28 cellular contexts compared by ENCODE assay signal in the genomic region with DNA sequence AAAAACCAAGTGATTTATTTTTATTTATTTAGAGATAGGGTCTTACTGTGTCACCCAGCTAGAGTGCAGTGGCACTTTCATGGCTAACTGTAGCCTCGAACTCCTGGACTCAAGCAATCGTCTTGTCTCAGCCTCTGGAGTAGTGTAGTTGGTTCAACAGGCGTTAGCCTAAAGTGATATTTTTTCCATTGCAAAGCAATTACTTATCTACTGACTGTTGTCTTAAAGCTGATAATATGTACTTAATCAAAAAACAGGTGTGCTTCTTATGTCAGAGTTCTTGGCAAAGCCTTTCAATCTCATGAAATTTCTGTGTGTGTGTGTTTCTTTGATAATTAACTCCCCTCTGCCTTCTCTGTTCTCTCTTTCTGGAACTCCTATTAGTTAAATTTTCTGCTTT.
"Had no signal": no experiment of that assay in that cellular context is flagged by ENCODE, and none has a peak within 500 bp of the region (broad histone marks: within the 10 kb centered on the region; RNA-seq: fewer than 3 reads in every experiment).

No MANE protein-coding gene starts in this region.

- H3K36me3 ChIP-seq: esophagus muscularis mucosa, gastroesophageal sphincter, heart left ventricle, left lung, sigmoid colon, thoracic aorta, tibial nerve, upper lobe of left lung had no signal

- H3K27me3 ChIP-seq: esophagus muscularis mucosa, foreskin keratinocyte, gastroesophageal sphincter, heart left ventricle, left lung, tibial nerve, upper lobe of left lung had no signal

- H3K4me3 Mint-ChIP-seq: naive thymus-derived CD8-positive, alpha-beta T cell; nephron progenitor cell; stimulated activated effector memory CD8-positive, alpha-beta T cell treated with anti-CD3 and anti-CD28 coated beads, Interleukin-12 subunit alpha, Interleukin-12 subunit beta, amount 100 ng/mL, for 72 hours had no signal

- H3K27ac ChIP-seq: coronary artery, esophagus muscularis mucosa, foreskin keratinocyte, gastroesophageal sphincter, heart left ventricle, left lung, psoas muscle, sigmoid colon, thoracic aorta, tibial nerve, upper lobe of left lung had no signal

- H3K27ac Mint-ChIP-seq: naive thymus-derived CD8-positive, alpha-beta T cell; nephron progenitor cell; stimulated activated effector memory CD8-positive, alpha-beta T cell treated with anti-CD3 and anti-CD28 coated beads, Interleukin-12 subunit alpha, Interleukin-12 subunit beta, amount 100 ng/mL, for 72 hours had no signal

- H3K4me1 ChIP-seq: esophagus muscularis mucosa, gastroesophageal sphincter, psoas muscle, tibial nerve had no signal

- FAIRE-seq: endothelial cell of umbilical vein, islet of Langerhans, urothelium cell line had no signal

- DNase-seq: dermis blood vessel endothelial cell; effector memory CD4-positive, alpha-beta T cell; foreskin keratinocyte; heart left ventricle; hippocampal formation; left cardiac atrium; left lung; mammary epithelial cell; naive thymus-derived CD8-positive, alpha-beta T cell; nephron progenitor cell; nucleus accumbens; posterior cingulate gyrus; psoas muscle; right cardiac atrium; sigmoid colon; stimulated activated CD4-positive, alpha-beta T cell treated with anti-CD3 and anti-CD28 coated beads, Interleukin-2, amount 100 ng/mL, for 24 hours; stimulated activated CD4-positive, alpha-beta T cell treated with anti-CD3 and anti-CD28 coated beads, Interleukin-4, amount 100 ng/mL, for 24 hours; stimulated activated naive CD8-positive, alpha-beta T cell treated with anti-CD3 and anti-CD28 coated beads, Interleukin-15, Interleukin-2, amounts not matched to agents 100 U/mL and 50 U/mL, for 24 hours; upper lobe of left lung had no signal

- H3K36me3 Mint-ChIP-seq: stimulated activated effector memory CD8-positive, alpha-beta T cell treated with anti-CD3 and anti-CD28 coated beads, Interleukin-12 subunit alpha, Interleukin-12 subunit beta, amount 100 ng/mL, for 72 hours had no signal

- H3K9me3 ChIP-seq: thoracic aorta had no signal

- ATAC-seq: foreskin keratinocyte; gastroesophageal sphincter; heart left ventricle; left cardiac atrium; left lung; naive thymus-derived CD8-positive, alpha-beta T cell; psoas muscle; right cardiac atrium; stimulated activated effector memory CD8-positive, alpha-beta T cell treated with anti-CD3 and anti-CD28 coated beads, Interleukin-12 subunit alpha, Interleukin-12 subunit beta, amount 100 ng/mL, for 72 hours; stimulated activated naive CD8-positive, alpha-beta T cell treated with anti-CD3 and anti-CD28 coated beads, Interleukin-15, Interleukin-2, amounts not matched to agents 100 U/mL and 50 U/mL, for 24 hours had no signal

- H3K4me3 ChIP-seq: coronary artery, esophagus muscularis mucosa, gastroesophageal sphincter, heart left ventricle, left lung, psoas muscle, sigmoid colon, thoracic aorta, tibial nerve, upper lobe of left lung had no signal
